In genomic region chr13:47134939-47135489, GRCh38 we compare ENCODE assay signal across 27 cellular contexts.
DNase-seq lines count a peak whose midpoint lies in the region; ATAC-seq, FAIRE-seq and TF ChIP-seq lines count a peak whose summit lies in the region.
"Had no signal": no experiment of that assay in that cellular context is flagged by ENCODE, and none has a peak within 500 bp of the region (broad histone marks: within the 10 kb centered on the region; RNA-seq: fewer than 3 reads in every experiment).

No MANE protein-coding gene starts in this region.

- CTCF ChIA-PET in GM12878 (lab: Yijun Ruan, JAX): no interaction called here
- CTCF ChIA-PET in activated CD8-positive, alpha-beta T cell treated with anti-CD3 and anti-CD28 coated beads for 36 hours (lab: Charles Lee): no interaction called here

- H3K79me2 ChIP-seq in GM12878 (ENCODE audit: control insufficient read depth, insufficient read depth, low read length): no peaks in the 10 kb centered on the region

- H3K36me3 ChIP-seq in GM12878 (ENCODE audit: control insufficient read depth in 2 of 2, insufficient read depth in 2 of 2, low read length in 1 of 2) (no peaks in the 10 kb centered on the region), vagina (no peaks in the 10 kb centered on the region)

- no peaks in the 10 kb centered on the region for H4K20me1 ChIP-seq in GM12878 (ENCODE audit: control insufficient read depth, insufficient read depth)

- no peak for TF ChIP-seq RAD21 in GM12878 (IDR thresholded peaks at IDR 0.05; ENCODE audit: insufficient read depth, low read depth, low read length)

- H3K4me3 ChIP-seq in GM12878 (no peak overlapping the region), vagina (no peak overlapping the region)
- H3K4me3 ChIP-seq: A549, GM23248 had no signal

- no peaks in the 10 kb centered on the region for H3K4me1 Mint-ChIP-seq in activated CD8-positive, alpha-beta T cell treated with anti-CD3 and anti-CD28 coated beads for 36 hours (ENCODE audit: low read depth)

- no peak overlapping the region for H3K4me3 Mint-ChIP-seq in activated CD8-positive, alpha-beta T cell treated with anti-CD3 and anti-CD28 coated beads for 36 hours

- H3K4me1 ChIP-seq in GM12878 (ENCODE audit: control insufficient read depth, insufficient read depth, low read length) (no peaks in the 10 kb centered on the region), vagina (no peaks in the 10 kb centered on the region)
- H3K4me1 ChIP-seq: A549 had no signal

- H3K9me3 Mint-ChIP-seq in activated CD8-positive, alpha-beta T cell treated with anti-CD3 and anti-CD28 coated beads for 36 hours: no peaks in the 10 kb centered on the region

- peak; percentile 79 for ATAC-seq in GM19035 (IDR thresholded peaks at IDR 0.05; ENCODE audit: unreplicated experiment)
- ATAC-seq in HG02885 (IDR thresholded peaks at IDR 0.05; ENCODE audit: poor library complexity, unreplicated experiment): peak; percentile 72
- peak; percentile 56 for ATAC-seq in GM12878
- no peak for ATAC-seq in activated CD8-positive, alpha-beta T cell treated with anti-CD3 and anti-CD28 coated beads for 36 hours
- ATAC-seq: A549 had no signal

- FAIRE-seq in GM18507 (lab: Jason Lieb, UNC) (peak; percentile 21), GM12878 (lab: Jason Lieb, UNC) (no peak)
- FAIRE-seq: A549, RCC 7860 had no signal

- in situ Hi-C loops in GM12878 (cut with MboI): no loop called here

- BruUV-seq in GM12878 (replicated peaks; lab: Mats Ljungman, UMichigan): no TSS peak

- WGBS in GM12878 (ENCODE audit: insufficient coverage, insufficient replicate concordance, low lambda C conversion rate, missing lambda C conversion rate): 4% methylated on average over 9 of the region's 9 CpGs

- H2AFZ ChIP-seq in GM12878 (ENCODE audit: control insufficient read depth, low read depth, low read length): no peak overlapping the region
- H2AFZ ChIP-seq: GM23248 had no signal

- peaks cover 4% of the 10 kb centered on the region for H3K27me3 Mint-ChIP-seq in activated CD8-positive, alpha-beta T cell treated with anti-CD3 and anti-CD28 coated beads for 36 hours

- no peak for TF ChIP-seq EP300 in GM12878 (IDR thresholded peaks at IDR 0.05; ENCODE audit: borderline replicate concordance in 1 of 2, control insufficient read depth in 1 of 2, low read depth in 2 of 2, low read length in 2 of 2)

- no peak overlapping the region for H3K9ac ChIP-seq in GM12878 (ENCODE audit: control insufficient read depth, insufficient read depth, low read length)
- H3K9ac ChIP-seq: GM23248, SK-N-SH had no signal

- H3K27me3 ChIP-seq in GM12878 (replicated peaks in 1 of 2; ENCODE audit: control insufficient read depth in 2 of 2, insufficient read depth in 2 of 2, low read length in 1 of 2): no peaks in the 10 kb centered on the region
- H3K27me3 ChIP-seq in vagina: no peaks in the 10 kb centered on the region

- POLR2A ChIA-PET in GM12878 (lab: Charles Lee): no interaction called here
- POLR2A ChIA-PET in activated CD8-positive, alpha-beta T cell treated with anti-CD3 and anti-CD28 coated beads for 36 hours (lab: Charles Lee): no interaction called here

- DNase-seq in GM18507 (ENCODE audit: extremely low spot score, insufficient read length, low read depth) (no peak), GM12878 (ENCODE audit: low read depth, low spot score) (no peak), vagina (ENCODE audit: extremely low spot score in 2 of 2) (no peak), SIG-M5 treated with dmso at 0.1 percent for 504 hours (lab: John Stamatoyannopoulos, UW; ENCODE audit: unreplicated experiment) (no peak)
- no peak for DNase-seq in activated CD8-positive, alpha-beta T cell treated with anti-CD3 and anti-CD28 coated beads for 36 hours
- DNase-seq: COR-L47, DMS153, EL, GM23248, HCEC 1CT, IMR-90, Karpas-422, MM.1S, NCI-H1105, NCI-H1694 treated with DMSO at 0.1 percent for 48 hours, NCI-H2107, NCI-H345, NCI-H526 treated with DMSO at 0.1 percent for 48 hours, Right ventricle myocardium superior, SK-N-SH, T-helper 1 cell, T1000 had no signal

- H3K27ac ChIP-seq in GM12878 (ENCODE audit: control insufficient read depth, insufficient read depth) (no peak overlapping the region), vagina (no peak overlapping the region)
- H3K27ac ChIP-seq: A549, C4-2B, GM23248 had no signal

- SMC1A ChIA-PET in GM12878 (lab: Charles Lee; ENCODE audit: uncharacterized antibody, unreplicated experiment): no interaction called here

- no peaks in the 10 kb centered on the region for H3K36me3 Mint-ChIP-seq in activated CD8-positive, alpha-beta T cell treated with anti-CD3 and anti-CD28 coated beads for 36 hours (ENCODE audit: low read depth)

- H3K4me2 ChIP-seq in GM12878 (ENCODE audit: control insufficient read depth, insufficient read depth): no peak overlapping the region
- H3K4me2 ChIP-seq: A549, SK-N-SH had no signal

- RAD21 ChIA-PET in GM12878 (lab: Charles Lee; ENCODE audit: unreplicated experiment): no interaction called here

- H3K9me3 ChIP-seq in GM12878 (replicated peaks; ENCODE audit: control insufficient read depth, insufficient read depth, low read length) (no peaks in the 10 kb centered on the region), vagina (no peaks in the 10 kb centered on the region)
- H3K9me3 ChIP-seq: A549, SK-N-SH had no signal

- intact Hi-C loops in GM12878 (cut with micrococcal nuclease; ENCODE audit: unreplicated experiment): no loop called here
- intact Hi-C loops in vagina (cut with DNase I): no loop called here
- intact Hi-C loops in activated CD8-positive, alpha-beta T cell treated with anti-CD3 and anti-CD28 coated beads for 36 hours (cut with micrococcal nuclease): no loop called here

- TF ChIP-seq CTCF in GM12878 (IDR thresholded peaks at IDR 0.05 in 2 of 3, conservative IDR thresholded peaks at IDR 0.05 in 1 of 3; ENCODE audit: control insufficient read depth in 2 of 3, extremely low read depth in 1 of 3, insufficient read depth in 1 of 3, low read depth in 3 of 3, low read length in 3 of 3): no peak
- no peak for TF ChIP-seq CTCF in vagina (IDR thresholded peaks at IDR 0.05)
- TF ChIP-seq CTCF in activated CD8-positive, alpha-beta T cell treated with anti-CD3 and anti-CD28 coated beads for 36 hours (IDR thresholded peaks at IDR 0.05): no peak

- H3K27ac Mint-ChIP-seq in activated CD8-positive, alpha-beta T cell treated with anti-CD3 and anti-CD28 coated beads for 36 hours: no peak overlapping the region

- TF ChIP-seq POLR2A in GM12878 (IDR thresholded peaks at IDR 0.05; ENCODE audit: low read depth, low read length) (no peak), vagina (IDR thresholded peaks at IDR 0.05) (no peak)

TF ChIP-seq in GM12878, 131 proteins besides CTCF, POLR2A, EP300 and RAD21 (continues in another document):
- TF ChIP-seq HDGF (IDR thresholded peaks at IDR 0.05) (no peak), SP1 (IDR thresholded peaks at IDR 0.05; ENCODE audit: low read depth, low read length) (no peak), STAT1 (conservative IDR thresholded peaks at IDR 0.05) (no peak), TBL1XR1 (IDR thresholded peaks at IDR 0.05; ENCODE audit: low read depth, low read length) (no peak), ATF7 (IDR thresholded peaks at IDR 0.05; ENCODE audit: low read depth) (peak; percentile 47; the same call in 1 of the 2 replicates), ETV6 (conservative IDR thresholded peaks at IDR 0.05 in 1 of 2, IDR thresholded peaks at IDR 0.05 in 1 of 2; ENCODE audit: borderline replicate concordance in 1 of 2, low read depth in 1 of 2) (no peak), MXI1 (IDR thresholded peaks at IDR 0.05; ENCODE audit: low read depth, low read length) (no peak), JUNB (IDR thresholded peaks at IDR 0.05) (peak; percentile 79), SUPT20H (IDR thresholded peaks at IDR 0.05; ENCODE audit: borderline replicate concordance, control insufficient read depth, low read depth, low read length) (no peak)
- TF ChIP-seq, protein P1, sequence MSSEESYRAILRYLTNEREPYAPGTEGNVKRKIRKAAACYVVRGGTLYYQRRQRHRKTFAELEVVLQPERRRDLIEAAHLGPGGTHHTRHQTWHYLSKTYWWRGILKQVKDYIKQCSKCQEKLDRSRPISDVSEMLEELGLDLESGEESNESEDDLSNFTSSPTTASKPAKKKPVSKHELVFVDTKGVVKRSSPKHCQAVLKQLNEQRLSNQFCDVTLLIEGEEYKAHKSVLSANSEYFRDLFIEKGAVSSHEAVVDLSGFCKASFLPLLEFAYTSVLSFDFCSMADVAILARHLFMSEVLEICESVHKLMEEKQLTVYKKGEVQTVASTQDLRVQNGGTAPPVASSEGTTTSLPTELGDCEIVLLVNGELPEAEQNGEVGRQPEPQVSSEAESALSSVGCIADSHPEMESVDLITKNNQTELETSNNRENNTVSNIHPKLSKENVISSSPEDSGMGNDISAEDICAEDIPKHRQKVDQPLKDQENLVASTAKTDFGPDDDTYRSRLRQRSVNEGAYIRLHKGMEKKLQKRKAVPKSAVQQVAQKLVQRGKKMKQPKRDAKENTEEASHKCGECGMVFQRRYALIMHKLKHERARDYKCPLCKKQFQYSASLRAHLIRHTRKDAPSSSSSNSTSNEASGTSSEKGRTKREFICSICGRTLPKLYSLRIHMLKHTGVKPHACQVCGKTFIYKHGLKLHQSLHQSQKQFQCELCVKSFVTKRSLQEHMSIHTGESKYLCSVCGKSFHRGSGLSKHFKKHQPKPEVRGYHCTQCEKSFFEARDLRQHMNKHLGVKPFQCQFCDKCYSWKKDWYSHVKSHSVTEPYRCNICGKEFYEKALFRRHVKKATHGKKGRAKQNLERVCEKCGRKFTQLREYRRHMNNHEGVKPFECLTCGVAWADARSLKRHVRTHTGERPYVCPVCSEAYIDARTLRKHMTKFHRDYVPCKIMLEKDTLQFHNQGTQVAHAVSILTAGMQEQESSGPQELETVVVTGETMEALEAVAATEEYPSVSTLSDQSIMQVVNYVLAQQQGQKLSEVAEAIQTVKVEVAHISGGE (CRISPR knock-in tag; IDR thresholded peaks at IDR 0.05): no peak
- TF ChIP-seq, protein P2, sequence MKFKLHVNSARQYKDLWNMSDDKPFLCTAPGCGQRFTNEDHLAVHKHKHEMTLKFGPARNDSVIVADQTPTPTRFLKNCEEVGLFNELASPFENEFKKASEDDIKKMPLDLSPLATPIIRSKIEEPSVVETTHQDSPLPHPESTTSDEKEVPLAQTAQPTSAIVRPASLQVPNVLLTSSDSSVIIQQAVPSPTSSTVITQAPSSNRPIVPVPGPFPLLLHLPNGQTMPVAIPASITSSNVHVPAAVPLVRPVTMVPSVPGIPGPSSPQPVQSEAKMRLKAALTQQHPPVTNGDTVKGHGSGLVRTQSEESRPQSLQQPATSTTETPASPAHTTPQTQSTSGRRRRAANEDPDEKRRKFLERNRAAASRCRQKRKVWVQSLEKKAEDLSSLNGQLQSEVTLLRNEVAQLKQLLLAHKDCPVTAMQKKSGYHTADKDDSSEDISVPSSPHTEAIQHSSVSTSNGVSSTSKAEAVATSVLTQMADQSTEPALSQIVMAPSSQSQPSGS (IDR thresholded peaks at IDR 0.05; ENCODE audit: low read length): peak; percentile 87
